ENCODE assay signal across 14 cellular contexts in genomic region chr2:150732064-150732463, GRCh38.
DNase-seq lines count a peak whose midpoint lies in the region; ATAC-seq and TF ChIP-seq lines count a peak whose summit lies in the region.
"Had no signal": no experiment of that assay in that cellular context is flagged by ENCODE, and none has a peak within 500 bp of the region (broad histone marks: within the 10 kb centered on the region; RNA-seq: fewer than 3 reads in every experiment).

No MANE protein-coding gene starts in this region.

- H4K20me1 ChIP-seq in SK-N-SH (ENCODE audit: insufficient read depth) (no peaks in the 10 kb centered on the region), hepatocyte (ENCODE audit: insufficient read depth, poor library complexity, severe bottlenecking) (no peaks in the 10 kb centered on the region)

- TF ChIP-seq CTCF in SK-N-SH (IDR thresholded peaks at IDR 0.05) (no peak), hepatocyte (IDR thresholded peaks at IDR 0.05; ENCODE audit: poor library complexity) (no peak)
- no peak for TF ChIP-seq CTCF in CD8-positive, alpha-beta T cell (IDR thresholded peaks at IDR 0.05)

- H3K9ac ChIP-seq in SK-N-SH: no peak overlapping the region

- no peaks in the 10 kb centered on the region for H3K36me3 Mint-ChIP-seq in CD8-positive, alpha-beta T cell
- no peaks in the 10 kb centered on the region for H3K36me3 Mint-ChIP-seq in activated CD4-positive, alpha-beta memory T cell treated with anti-CD3 and anti-CD28 coated beads, Interleukin-2, amount 10 ng/mL, durations not matched to agents 7 days and 5 days (ENCODE audit: low read depth)

- H3K9me2 ChIP-seq in SK-N-SH (0 out of 2 replicates have a peak, but pooled peaks cover 2% of the 10 kb centered on the region), hepatocyte (replicated peaks; ENCODE audit: insufficient read depth) (no peaks in the 10 kb centered on the region)

- no peak overlapping the region for H3K4me3 Mint-ChIP-seq in CD8-positive, alpha-beta T cell
- H3K4me3 Mint-ChIP-seq in activated CD4-positive, alpha-beta memory T cell treated with anti-CD3 and anti-CD28 coated beads, Interleukin-2, amount 10 ng/mL, durations not matched to agents 7 days and 5 days: no peak overlapping the region
- H3K4me3 Mint-ChIP-seq: T-helper 1 cell treated with Interleukin-12 subunit alpha and Interleukin-12 subunit beta and Interleukin-4 antibody, amounts not matched to agents 30 μg/mL and 1 μg/mL, for 36 hours had no signal

- POLR2A ChIA-PET in SK-N-SH (lab: Yijun Ruan, JAX): no interaction called here
- POLR2A ChIA-PET in CD8-positive, alpha-beta T cell (lab: Charles Lee): no interaction called here
- POLR2A ChIA-PET in activated CD4-positive, alpha-beta memory T cell treated with anti-CD3 and anti-CD28 coated beads, Interleukin-2, amount 10 ng/mL, durations not matched to agents 7 days and 5 days (lab: Charles Lee): no interaction called here

- H3K36me3 ChIP-seq in SK-N-SH (replicated peaks in 1 of 2; ENCODE audit: control insufficient read depth in 1 of 2, insufficient read depth in 2 of 2, low read length in 1 of 2): no peaks in the 10 kb centered on the region
- H3K36me3 ChIP-seq in hepatocyte (replicated peaks; ENCODE audit: insufficient read depth, low read depth): no peaks in the 10 kb centered on the region
- no peaks in the 10 kb centered on the region for H3K36me3 ChIP-seq in CD8-positive, alpha-beta T cell (ENCODE audit: insufficient read depth, low read length)
- no peaks in the 10 kb centered on the region for H3K36me3 ChIP-seq in H7 (replicated peaks; ENCODE audit: control insufficient read depth, insufficient read depth, low read length)

- no peak overlapping the region for H3K27ac ChIP-seq in SK-N-SH (ENCODE audit: low read depth in 2 of 2, low read length in 1 of 2)
- H3K27ac ChIP-seq in hepatocyte: peak overlapping the region; percentile 23
- no peak overlapping the region for H3K27ac ChIP-seq in CD8-positive, alpha-beta T cell (ENCODE audit: low read depth, low read length)
- H3K27ac ChIP-seq: skin epidermis had no signal

- no peak overlapping the region for H3K27ac Mint-ChIP-seq in CD8-positive, alpha-beta T cell
- no peak overlapping the region for H3K27ac Mint-ChIP-seq in activated CD4-positive, alpha-beta memory T cell treated with anti-CD3 and anti-CD28 coated beads, Interleukin-2, amount 10 ng/mL, durations not matched to agents 7 days and 5 days
- H3K27ac Mint-ChIP-seq: T-helper 1 cell treated with Interleukin-12 subunit alpha and Interleukin-12 subunit beta and Interleukin-4 antibody, amounts not matched to agents 30 μg/mL and 1 μg/mL, for 36 hours had no signal

- H3K4me1 Mint-ChIP-seq in CD8-positive, alpha-beta T cell (ENCODE audit: low read depth): no peaks in the 10 kb centered on the region
- no peaks in the 10 kb centered on the region for H3K4me1 Mint-ChIP-seq in activated CD4-positive, alpha-beta memory T cell treated with anti-CD3 and anti-CD28 coated beads, Interleukin-2, amount 10 ng/mL, durations not matched to agents 7 days and 5 days

- no peaks in the 10 kb centered on the region; the same call in 1 of the 2 replicates for H3K79me2 ChIP-seq in SK-N-SH (ENCODE audit: insufficient read depth)
- no peaks in the 10 kb centered on the region for H3K79me2 ChIP-seq in hepatocyte

- H2AFZ ChIP-seq in SK-N-SH (ENCODE audit: low read depth) (peak overlapping the region; percentile 33; the same call in 1 of the 2 replicates), hepatocyte (no peak overlapping the region)

- DNase-seq in Caki2 (ENCODE audit: low read depth): peak; percentile 13
- DNase-seq in SK-N-SH: peak; percentile 4
- DNase-seq in hepatocyte (ENCODE audit: low spot score): no peak
- DNase-seq in globus pallidus (ENCODE audit: low spot score): no peak
- DNase-seq in CD8-positive, alpha-beta T cell: no peak
- DNase-seq in H7: no peak
- no peak for DNase-seq in activated CD4-positive, alpha-beta memory T cell treated with anti-CD3 and anti-CD28 coated beads, Interleukin-2, amount 10 ng/mL, durations not matched to agents 7 days and 5 days
- DNase-seq: glutamatergic neuron, NCI-H69 had no signal

- no peaks in the 10 kb centered on the region for H3F3A ChIP-seq in SK-N-SH (replicated peaks; ENCODE audit: insufficient read depth)

- intact Hi-C loops in CD8-positive, alpha-beta T cell (cut with DNase I, micrococcal nuclease): no loop called here

- H3K4me2 ChIP-seq in SK-N-SH: no peak overlapping the region
- no peak overlapping the region for H3K4me2 ChIP-seq in hepatocyte

- H3K4me1 ChIP-seq in SK-N-SH (ENCODE audit: control insufficient read depth in 1 of 2, insufficient read depth in 2 of 2, low read depth in 1 of 2, low read length in 1 of 2) (peaks cover 0 to 4% of the 10 kb centered on the region in 2 experiments; a peak in 2 of 4 replicates), hepatocyte (ENCODE audit: insufficient read depth) (no peaks in the 10 kb centered on the region)
- no peaks in the 10 kb centered on the region for H3K4me1 ChIP-seq in CD8-positive, alpha-beta T cell (ENCODE audit: insufficient read depth, low read length)

- no peaks in the 10 kb centered on the region for H3K27me3 Mint-ChIP-seq in CD8-positive, alpha-beta T cell (ENCODE audit: low read depth)
- no peaks in the 10 kb centered on the region for H3K27me3 Mint-ChIP-seq in activated CD4-positive, alpha-beta memory T cell treated with anti-CD3 and anti-CD28 coated beads, Interleukin-2, amount 10 ng/mL, durations not matched to agents 7 days and 5 days

- H3K27me3 ChIP-seq in SK-N-SH (ENCODE audit: insufficient read depth) (no peaks in the 10 kb centered on the region), hepatocyte (no peaks in the 10 kb centered on the region), H7 (ENCODE audit: control insufficient read depth, insufficient read depth, low read length) (no peaks in the 10 kb centered on the region)
- H3K27me3 ChIP-seq in CD8-positive, alpha-beta T cell (ENCODE audit: insufficient read depth, low read length): no peaks in the 10 kb centered on the region

- H3K9me3 Mint-ChIP-seq in CD8-positive, alpha-beta T cell: peaks cover 2% of the 10 kb centered on the region
- no peaks in the 10 kb centered on the region for H3K9me3 Mint-ChIP-seq in activated CD4-positive, alpha-beta memory T cell treated with anti-CD3 and anti-CD28 coated beads, Interleukin-2, amount 10 ng/mL, durations not matched to agents 7 days and 5 days

- no peak for TF ChIP-seq EP300 in SK-N-SH (IDR thresholded peaks at IDR 0.05; ENCODE audit: borderline replicate concordance in 1 of 2, low read depth in 1 of 2, low read length in 1 of 2)

- H3K9me3 ChIP-seq in SK-N-SH (no peaks in the 10 kb centered on the region), hepatocyte (ENCODE audit: low read depth) (no peaks in the 10 kb centered on the region)
- no peaks in the 10 kb centered on the region for H3K9me3 ChIP-seq in CD8-positive, alpha-beta T cell (ENCODE audit: low read length)

- CTCF ChIA-PET in SK-N-SH (lab: Yijun Ruan, JAX): no interaction called here
- CTCF ChIA-PET in CD8-positive, alpha-beta T cell (lab: Charles Lee): no interaction called here
- CTCF ChIA-PET in activated CD4-positive, alpha-beta memory T cell treated with anti-CD3 and anti-CD28 coated beads, Interleukin-2, amount 10 ng/mL, durations not matched to agents 7 days and 5 days (lab: Charles Lee): no interaction called here

- TF ChIP-seq RAD21 in SK-N-SH (IDR thresholded peaks at IDR 0.05; ENCODE audit: low read length): no peak

- in situ Hi-C loops in Caki2 (cut with HindIII; ENCODE audit: low pct_unique_long_range_greater_than_20kb, low sequenced_read_pairs): no loop called here

- peak; percentile 37 for ATAC-seq in HG02759 (IDR thresholded peaks at IDR 0.05; ENCODE audit: unreplicated experiment)
- no peak for ATAC-seq in CD8-positive, alpha-beta T cell
- ATAC-seq: HCT116, K562 had no signal

- H3K4me3 ChIP-seq in SK-N-SH (ENCODE audit: low read depth in 2 of 2, low read length in 1 of 2) (no peak overlapping the region), hepatocyte (no peak overlapping the region), H7 (ENCODE audit: insufficient read depth, low read depth, low read length) (no peak overlapping the region)
- H3K4me3 ChIP-seq in CD8-positive, alpha-beta T cell (ENCODE audit: low read depth, low read length): no peak overlapping the region
- H3K4me3 ChIP-seq: K562, skin epidermis had no signal

TF ChIP-seq in SK-N-SH, 30 proteins besides CTCF, POLR2A, EP300 and RAD21 (continues in another document):
- TF ChIP-seq JUND (IDR thresholded peaks at IDR 0.05) (no peak), REST (IDR thresholded peaks at IDR 0.05; ENCODE audit: low read depth, low read length) (no peak), NFIC (IDR thresholded peaks at IDR 0.05; ENCODE audit: borderline replicate concordance) (no peak)

Comparison
In these comparisons a context has a peak if more than half of its experiments do, and no peak if none do; other contexts are left out.
1. DNase-seq: peak in Caki2 (single experiment) and SK-N-SH (single experiment); none in hepatocyte (single experiment), globus pallidus (single experiment), CD8-positive, alpha-beta T cell (0 of 7), H7 (single experiment) and activated CD4-positive, alpha-beta memory T cell treated with anti-CD3 and anti-CD28 coated beads, Interleukin-2, amount 10 ng/mL, durations not matched to agents 7 days and 5 days (single experiment).